8 cellular contexts compared by ENCODE assay signal in the genomic region with DNA sequence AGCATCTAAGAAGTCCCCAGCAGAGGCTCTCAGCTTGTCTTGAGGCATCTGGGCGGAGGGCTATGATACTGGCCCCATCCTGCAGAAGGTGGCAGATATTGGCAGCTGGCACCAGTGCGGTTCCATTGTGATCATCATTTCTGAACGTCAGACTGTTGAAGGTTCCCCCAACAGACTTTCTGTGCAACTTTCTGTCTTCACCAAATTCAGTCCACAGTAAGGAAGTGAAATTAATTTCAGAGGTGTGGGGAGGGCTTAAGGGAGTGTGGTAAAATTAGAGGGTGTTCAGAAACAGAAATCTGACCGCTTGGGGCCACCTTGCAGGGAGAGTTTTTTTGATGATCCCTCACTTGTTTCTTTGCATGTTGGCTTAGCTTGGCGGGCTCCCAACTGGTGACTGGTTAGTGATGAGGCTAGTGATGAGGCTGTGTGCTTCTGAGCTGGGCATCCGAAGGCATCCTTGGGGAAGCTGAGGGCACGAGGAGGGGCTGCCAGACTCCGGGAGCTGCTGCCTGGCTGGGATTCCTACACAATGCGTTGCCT. TPM values are rescaled to one million over a fixed set of nuclear protein-coding genes. Genes with fewer than 3 reads are reported as not detected.
DNase-seq lines count a peak whose midpoint lies in the region; ATAC-seq and TF ChIP-seq lines count a peak whose summit lies in the region.

A gene with protein sequence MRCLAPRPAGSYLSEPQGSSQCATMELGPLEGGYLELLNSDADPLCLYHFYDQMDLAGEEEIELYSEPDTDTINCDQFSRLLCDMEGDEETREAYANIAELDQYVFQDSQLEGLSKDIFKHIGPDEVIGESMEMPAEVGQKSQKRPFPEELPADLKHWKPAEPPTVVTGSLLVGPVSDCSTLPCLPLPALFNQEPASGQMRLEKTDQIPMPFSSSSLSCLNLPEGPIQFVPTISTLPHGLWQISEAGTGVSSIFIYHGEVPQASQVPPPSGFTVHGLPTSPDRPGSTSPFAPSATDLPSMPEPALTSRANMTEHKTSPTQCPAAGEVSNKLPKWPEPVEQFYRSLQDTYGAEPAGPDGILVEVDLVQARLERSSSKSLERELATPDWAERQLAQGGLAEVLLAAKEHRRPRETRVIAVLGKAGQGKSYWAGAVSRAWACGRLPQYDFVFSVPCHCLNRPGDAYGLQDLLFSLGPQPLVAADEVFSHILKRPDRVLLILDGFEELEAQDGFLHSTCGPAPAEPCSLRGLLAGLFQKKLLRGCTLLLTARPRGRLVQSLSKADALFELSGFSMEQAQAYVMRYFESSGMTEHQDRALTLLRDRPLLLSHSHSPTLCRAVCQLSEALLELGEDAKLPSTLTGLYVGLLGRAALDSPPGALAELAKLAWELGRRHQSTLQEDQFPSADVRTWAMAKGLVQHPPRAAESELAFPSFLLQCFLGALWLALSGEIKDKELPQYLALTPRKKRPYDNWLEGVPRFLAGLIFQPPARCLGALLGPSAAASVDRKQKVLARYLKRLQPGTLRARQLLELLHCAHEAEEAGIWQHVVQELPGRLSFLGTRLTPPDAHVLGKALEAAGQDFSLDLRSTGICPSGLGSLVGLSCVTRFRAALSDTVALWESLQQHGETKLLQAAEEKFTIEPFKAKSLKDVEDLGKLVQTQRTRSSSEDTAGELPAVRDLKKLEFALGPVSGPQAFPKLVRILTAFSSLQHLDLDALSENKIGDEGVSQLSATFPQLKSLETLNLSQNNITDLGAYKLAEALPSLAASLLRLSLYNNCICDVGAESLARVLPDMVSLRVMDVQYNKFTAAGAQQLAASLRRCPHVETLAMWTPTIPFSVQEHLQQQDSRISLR (plus strand): TSS at position 404 of the 543 bp plus-strand sequence. CDS start 129 bp downstream, at position 533.

- TF ChIP-seq CTCF in choroid plexus epithelial cell (conservative IDR thresholded peaks at IDR 0.05; ENCODE audit: low read depth, low read length): no peak
- peak in 1 of 6 experiments; percentile 6 for TF ChIP-seq CTCF in upper lobe of left lung (IDR thresholded peaks at IDR 0.05)

- H3K4me3 ChIP-seq in choroid plexus epithelial cell (ENCODE audit: low read depth, low read length): no peak within 1 kb of the TSS
- H3K4me3 ChIP-seq in mucosa of rectum (ENCODE audit: low read length in 2 of 2): peak within 1 kb of the TSS; percentile 30 to 77
- H3K4me3 ChIP-seq in upper lobe of left lung: peak within 1 kb of the TSS in 3 of 4 donors; percentile 21 to 80 (median 60)

- TF ChIP-seq POLR2A in upper lobe of left lung (IDR thresholded peaks at IDR 0.05): peak in 2 of 4 donors; percentile 25 to 70

- peak; percentile 15 for DNase-seq in G401 (ENCODE audit: low spot score)
- DNase-seq in T-helper 22 cell (ENCODE audit: low read depth): peak; percentile 29
- DNase-seq in choroid plexus epithelial cell (ENCODE audit: low read depth): peak; percentile 60
- peak in 1 of 2 donors; percentile 88 for DNase-seq in upper lobe of left lung
- DNase-seq in NCI-H187 treated with DMSO at 0.1 percent for 48 hours (lab: John Stamatoyannopoulos, UW): no peak

- peaks cover 0 to 9% of the 10 kb centered on the region in 2 donors for H3K27me3 ChIP-seq in mucosa of rectum (ENCODE audit: control insufficient read depth in 2 of 2, insufficient read depth in 2 of 2, low read length in 2 of 2)
- H3K27me3 ChIP-seq in upper lobe of left lung: no peaks in the 10 kb centered on the region

- no peaks in the 10 kb centered on the region for H3K36me3 ChIP-seq in mucosa of rectum (ENCODE audit: control insufficient read depth in 2 of 2, insufficient read depth in 2 of 2, low read length in 2 of 2)
- no peaks in the 10 kb centered on the region for H3K36me3 ChIP-seq in upper lobe of left lung

- peak within 1 kb of the TSS; percentile 22 to 60 for H3K9ac ChIP-seq in mucosa of rectum (ENCODE audit: low read depth in 1 of 2, low read length in 2 of 2)

- no peaks in the 10 kb centered on the region for H3K9me3 ChIP-seq in mucosa of rectum (ENCODE audit: control insufficient read depth in 2 of 2, low read length in 2 of 2)
- H3K9me3 ChIP-seq in upper lobe of left lung: no peaks in the 10 kb centered on the region

- peak within 1 kb of the TSS; percentile 4 to 65 for H3K27ac ChIP-seq in mucosa of rectum (ENCODE audit: low read depth in 2 of 2, low read length in 2 of 2)
- peak within 1 kb of the TSS; percentile 5 to 86 (median 70) for H3K27ac ChIP-seq in upper lobe of left lung

- WGBS in upper lobe of left lung, 2 donors: 47 to 60% methylated on average over 9 of the region's 9 CpGs

- no peak for TF ChIP-seq EP300 in upper lobe of left lung (IDR thresholded peaks at IDR 0.05)

- H3K4me1 ChIP-seq in mucosa of rectum (ENCODE audit: control insufficient read depth in 2 of 2, insufficient read depth in 2 of 2, low read length in 2 of 2): peaks cover 9 to 15% of the 10 kb centered on the region in 2 donors
- H3K4me1 ChIP-seq in upper lobe of left lung: peaks cover 35 to 47% (median 42%) of the 10 kb centered on the region in 4 donors

- ATAC-seq in GM21381 (IDR thresholded peaks at IDR 0.05; ENCODE audit: unreplicated experiment): peak; percentile 51
- peak; percentile 39 for ATAC-seq in HG03565 (IDR thresholded peaks at IDR 0.05; ENCODE audit: unreplicated experiment)
- ATAC-seq in upper lobe of left lung (ENCODE audit: low FRiP score in 2 of 2): peak; percentile 56 to 69

- in situ Hi-C loops in G401 (cut with HindIII; ENCODE audit: low sequenced_read_pairs): no loop called here

RNA-seq across cellular contexts. Expression of the gene that starts here (rescaled TPM):
- total RNA-seq in G401 (2014; rRNA removed; shearing (Covaris generic)): not detected in 2 replicates
- total RNA-seq in upper lobe of left lung: 100 to 1,000 TPM in 2 of 6 donors, 10 to 100 TPM in 4; 27.2 to 145 (median 83.2) TPM

Comparison
In these comparisons a context has a peak if more than half of its experiments do, and no peak if none do; other contexts are left out.
1. RNA of the gene that starts here (total RNA-seq): 27.2 to 145 TPM in upper lobe of left lung; not detected in G401; every median in the first group is over 10 times any median in the second.
2. Peak in DNase-seq in G401; RNA of the gene not detected or under 1 TPM.
3. Peak in every context shown above with its lines, with median percentiles within 50 percentile points of each other: ATAC-seq.